In genomic region chr5:116572375-116573278, GRCh38 we compare ENCODE assay signal across 8 cellular contexts. TPM values are rescaled to one million over a fixed set of nuclear protein-coding genes. Genes with fewer than 3 reads are reported as not detected.
DNase-seq lines count a peak whose midpoint lies in the region; ATAC-seq and TF ChIP-seq lines count a peak whose summit lies in the region.

No MANE protein-coding gene starts in this region.

- no peak overlapping the region for H2AK5ac ChIP-seq in H9 (ENCODE audit: insufficient read length, low read length)
- H2AK5ac ChIP-seq in trophoblast cell (ENCODE audit: low read length) = no peak overlapping the region

- H4K20me1 ChIP-seq in H9 (ENCODE audit: control insufficient read depth, insufficient read depth, insufficient read length) = peaks cover 3% of the 10 kb centered on the region

- H4K8ac ChIP-seq in H9 (replicated peaks; ENCODE audit: insufficient read length, low read depth, low read length) (no peak overlapping the region), trophoblast cell (ENCODE audit: low read depth, low read length) (peak overlapping the region; percentile 89)

- no peak overlapping the region for H2BK15ac ChIP-seq in H9 (ENCODE audit: low read depth, low read length)

- H4K91ac ChIP-seq in H9 (ENCODE audit: insufficient read length, low read depth, low read length) (no peak overlapping the region), trophoblast cell (ENCODE audit: low read depth, low read length) (peak overlapping the region; percentile 82)

- no peak overlapping the region for H2AFZ ChIP-seq in H9 (ENCODE audit: low read length)
- H2AFZ ChIP-seq in trophoblast cell (ENCODE audit: insufficient read depth, low read length, poor library complexity) = peak overlapping the region; percentile 46

- H3K79me1 ChIP-seq in H9 (ENCODE audit: insufficient read depth, low read depth, low read length, poor library complexity, severe bottlenecking) (no peaks in the 10 kb centered on the region), trophoblast cell (ENCODE audit: low read length) (peaks cover 37% of the 10 kb centered on the region)

- H3K27ac ChIP-seq in H9 (ENCODE audit: insufficient read length, low read depth, low read length) = no peak overlapping the region
- peak overlapping the region; percentile 96 for H3K27ac ChIP-seq in VCaP
- peak overlapping the region; percentile 51 to 91 (median 80) for H3K27ac ChIP-seq in heart right ventricle
- H3K27ac ChIP-seq in trophoblast cell (ENCODE audit: low read depth, low read length) = peak overlapping the region; percentile 98

- TF ChIP-seq CTCF in H9 (conservative IDR thresholded peaks at IDR 0.05) = no peak
- 0 out of 2 replicates have a peak, but pooled peaks have one; percentile 2 for TF ChIP-seq CTCF in VCaP (conservative IDR thresholded peaks at IDR 0.05)
- peak in 1 of 9 donors; percentile 19 for TF ChIP-seq CTCF in heart right ventricle (IDR thresholded peaks at IDR 0.05)

- H3K23ac ChIP-seq in H9 (ENCODE audit: insufficient read length, low read depth, low read length) (no peak overlapping the region), trophoblast cell (ENCODE audit: low read length) (peak overlapping the region; percentile 80)

- H3K27me3 Mint-ChIP-seq in H9 (ENCODE audit: low read depth) = no peaks in the 10 kb centered on the region

- H3K23me2 ChIP-seq in H9 (ENCODE audit: insufficient read length, low read depth, low read length, poor library complexity, severe bottlenecking) = peaks cover 13% of the 10 kb centered on the region

- H3K4me3 ChIP-seq in heart right ventricle = peak overlapping the region; percentile 54 to 85 (median 72)
- peak overlapping the region; percentile 94 for H3K4me3 ChIP-seq in trophoblast cell (ENCODE audit: low read depth, low read length)

- peak overlapping the region; percentile 99 for H3K4me3 Mint-ChIP-seq in H9

- H3K4ac ChIP-seq in H9 (ENCODE audit: low read depth, low read length) (no peak overlapping the region), trophoblast cell (ENCODE audit: low read depth, low read length) (peak overlapping the region; percentile 100)

- WGBS in H9 (ENCODE audit: extremely low coverage, insufficient read length, low lambda C conversion rate) = no CpG with 5 or more reads among the region's 54 CpGs
- 2 to 3% methylated on average over 54 of the region's 54 CpGs for WGBS in heart right ventricle, 2 donors
- WGBS in trophoblast cell (ENCODE audit: extremely low coverage, insufficient coverage, insufficient read length) = no CpG with 5 or more reads among the region's 54 CpGs

- no peak overlapping the region for H2BK20ac ChIP-seq in H9 (ENCODE audit: low read depth, low read length, poor library complexity, severe bottlenecking)

- no peaks in the 10 kb centered on the region for H3K9me3 ChIP-seq in H9 (ENCODE audit: control insufficient read depth, low read depth, low read length)
- H3K9me3 ChIP-seq in heart right ventricle = no peaks in the 10 kb centered on the region
- H3K9me3 ChIP-seq in trophoblast cell (ENCODE audit: insufficient read depth, low read depth, low read length) = peaks cover 2% of the 10 kb centered on the region

- H3K9ac ChIP-seq in H9 (ENCODE audit: extremely low read depth, insufficient read length, low read length) = peak overlapping the region; percentile 89
- H3K9ac ChIP-seq in trophoblast cell (ENCODE audit: low read length) = peak overlapping the region; percentile 87

- intact Hi-C loops in heart right ventricle (cut with DNase I) = loop anchor here in 3 of 10 donors (5.0 to 10.0 kb wide), 2 partner anchors 435 to 438 kb away; no protein-coding TSS in a partner anchor

- H3K4me1 Mint-ChIP-seq in H9 = peaks cover 46 to 51% of the 10 kb centered on the region in 2 experiments

- peaks cover 28 to 59% (median 34%) of the 10 kb centered on the region in 3 experiments for H3K36me3 Mint-ChIP-seq in H9 (ENCODE audit: insufficient read depth in 1 of 3, low read depth in 3 of 3)

- H3K27me3 ChIP-seq in H9 (ENCODE audit: insufficient read depth, low read length) (no peaks in the 10 kb centered on the region), heart right ventricle (peaks cover 0 to 83% (median 23%) of the 10 kb centered on the region in 7 donors), trophoblast cell (ENCODE audit: insufficient read depth, low read length) (no peaks in the 10 kb centered on the region)

- H3K56ac ChIP-seq in H9 (ENCODE audit: insufficient read length, low read depth, low read length) = no peak overlapping the region

- H2BK12ac ChIP-seq in H9 (ENCODE audit: insufficient read length, low read depth, low read length) (no peak overlapping the region), trophoblast cell (ENCODE audit: low read length) (peak overlapping the region; percentile 12)

- H3K79me2 ChIP-seq in H9 (ENCODE audit: insufficient read depth, low read length) = peaks cover 67% of the 10 kb centered on the region
- H3K79me2 ChIP-seq in trophoblast cell (ENCODE audit: control insufficient read depth, insufficient read depth, low read length, poor library complexity) = peaks cover 47% of the 10 kb centered on the region

- peak; percentile 6 to 40 (median 22) for ATAC-seq in heart right ventricle
- ATAC-seq in GM18505 (IDR thresholded peaks at IDR 0.05; ENCODE audit: unreplicated experiment) = no peak
- ATAC-seq in HG02852 (IDR thresholded peaks at IDR 0.05; ENCODE audit: unreplicated experiment) = no peak
- ATAC-seq in GM19467 (IDR thresholded peaks at IDR 0.05; ENCODE audit: unreplicated experiment) = no peak

- peak overlapping the region; percentile 87 to 98 (median 95) for H3K27ac Mint-ChIP-seq in H9

- H3K4me1 ChIP-seq in H9 (ENCODE audit: insufficient read depth, low read length) (peaks cover 21% of the 10 kb centered on the region), heart right ventricle (peaks cover 0 to 69% (median 38%) of the 10 kb centered on the region in 9 donors), trophoblast cell (ENCODE audit: control insufficient read depth in 1 of 2, insufficient read depth in 2 of 2, low read length in 2 of 2) (peaks cover 2 to 13% of the 10 kb centered on the region in 2 experiments)

- no peak overlapping the region for H4K5ac ChIP-seq in H9 (ENCODE audit: insufficient read length, low read depth, low read length)

- H2BK5ac ChIP-seq in H9 (ENCODE audit: insufficient read length, low read length) = no peak overlapping the region
- H2BK5ac ChIP-seq in trophoblast cell (ENCODE audit: low read depth, low read length, poor library complexity) = peak overlapping the region; percentile 98

- H4K12ac ChIP-seq in trophoblast cell (ENCODE audit: low read depth, low read length) = peak overlapping the region; percentile 34

- no peak overlapping the region for H3T11ph ChIP-seq in H9 (ENCODE audit: low read length)

- H3K36me3 ChIP-seq in heart right ventricle (no peaks in the 10 kb centered on the region), trophoblast cell (ENCODE audit: control insufficient read depth in 1 of 2, insufficient read depth in 2 of 2, low read length in 2 of 2) (peaks cover 3 to 11% of the 10 kb centered on the region in 2 experiments)

- H3K9me3 Mint-ChIP-seq in H9 = no peaks in the 10 kb centered on the region; a peak in 1 of 5 replicates

- H3K18ac ChIP-seq in H9 (ENCODE audit: insufficient read length, low read depth, low read length) (peak overlapping the region; percentile 67), trophoblast cell (ENCODE audit: low read length) (peak overlapping the region; percentile 98)

- H2BK120ac ChIP-seq in H9 (ENCODE audit: low read depth, low read length, poor library complexity, severe bottlenecking) (no peak overlapping the region), trophoblast cell (ENCODE audit: insufficient read depth, low read length, poor library complexity) (peak overlapping the region; percentile 71)

- no peak for DNase-seq in H9
- peak; percentile 41 to 49 for DNase-seq in heart right ventricle
- peak; percentile 11 to 42 for DNase-seq in trophoblast cell
- DNase-seq in T-helper 2 cell = no peak

- H3K14ac ChIP-seq in H9 (ENCODE audit: insufficient read depth, low read length) = peak overlapping the region; percentile 95
- peak overlapping the region; percentile 90 for H3K14ac ChIP-seq in trophoblast cell (ENCODE audit: low read length)

- no peak for TF ChIP-seq POLR2A in GM18505 (IDR thresholded peaks at IDR 0.05; ENCODE audit: borderline replicate concordance, extremely low read depth, insufficient read depth, insufficient read length)

- H3K4me2 ChIP-seq in H9 (ENCODE audit: insufficient read depth, insufficient read length, low read length) (peak overlapping the region; percentile 87), trophoblast cell (ENCODE audit: low read length) (peak overlapping the region; percentile 78)

RNA-seq across cellular contexts. Expression of gene SEMA6A, which starts 2.0 kb away (rescaled TPM):
- total RNA-seq in H9 (2021) (335 and 354 TPM in 2 replicates), heart right ventricle (10 to 100 TPM in 2 of 10 donors, 1 to 10 TPM in 8; 2.9 to 11.3 (median 8.3) TPM)
- polyA plus RNA-seq in heart right ventricle = 1 to 10 TPM; 3.0 to 4.2 TPM
- polyA plus RNA-seq in trophoblast cell (2013) = 559 and 563 TPM in 2 replicates

Comparison
In these comparisons a context has a peak if more than half of its experiments do, and no peak if none do; other contexts are left out.
1. DNase-seq: peak in heart right ventricle (2 of 2) and trophoblast cell (2 of 2); none in H9 (single experiment) and T-helper 2 cell (0 of 5).
2. ATAC-seq: peak in heart right ventricle (8 of 8); none in GM18505 (single experiment), HG02852 (single experiment) and GM19467 (single experiment).
3. RNA of gene SEMA6A, which starts 2.0 kb away (total RNA-seq): 335 to 354 TPM in H9; 2.9 to 11.3 TPM in heart right ventricle; every median in the first group is over 10 times any median in the second.